35 cellular contexts compared by ENCODE assay signal in genomic region chr9:8726692-8727091, GRCh38.
"Had no signal": no experiment of that assay in that cellular context is flagged by ENCODE, and none has a peak within 500 bp of the region (broad histone marks: within the 10 kb centered on the region; RNA-seq: fewer than 3 reads in every experiment).

No MANE protein-coding gene starts in this region.

- DNase-seq: activated CD4-positive, alpha-beta T cell treated with anti-CD3 and anti-CD28 coated beads for 1 hour; activated CD4-positive, alpha-beta T cell treated with anti-CD3 and anti-CD28 coated beads for 36 hours; activated CD4-positive, alpha-beta T cell treated with anti-CD3 and anti-CD28 coated beads for 48 hours; activated CD4-positive, alpha-beta T cell treated with anti-CD3 and anti-CD28 coated beads, Interleukin-2, amount 10 ng/mL, durations not matched to agents 7 days and 5 days; activated CD4-positive, alpha-beta T cell treated with anti-CD3 and anti-CD28 coated beads, Interleukin-2, amount 50 U/mL, for 48 hours; activated CD4-positive, CD25-positive, alpha-beta regulatory T cell; activated CD8-positive, alpha-beta memory T cell treated with anti-CD3 and anti-CD28 coated beads, Interleukin-2, amount 50 U/mL, for 4 hours; activated CD8-positive, alpha-beta T cell treated with anti-CD3 and anti-CD28 coated beads for 36 hours; activated effector memory CD4-positive, alpha-beta T cell treated with anti-CD3 and anti-CD28 coated beads, Interleukin-2, amount 50 U/mL, for 16 hours; activated gamma-delta T cell treated with Interleukin-2 at 50 U/mL for 16 hours; activated naive CD4-positive, alpha-beta T cell; activated naive CD4-positive, alpha-beta T cell treated with anti-CD3 and anti-CD28 coated beads for 36 hours; activated naive CD4-positive, alpha-beta T cell treated with anti-CD3 and anti-CD28 coated beads, Interleukin-2, amount 50 U/mL, for 16 hours; activated naive CD8-positive, alpha-beta T cell treated with anti-CD3 and anti-CD28 coated beads for 36 hours; activated T-cell treated with anti-CD3 and anti-CD28 coated beads for 4 hours; activated T-cell treated with anti-CD3 and anti-CD28 coated beads, Interleukin-2, amount 50 U/mL, for 1 hour; activated T-cell treated with anti-CD3 and anti-CD28 coated beads, Interleukin-2, amount 50 U/mL, for 4 hours; activated T-cell treated with anti-CD3 and anti-CD28 coated beads, Interleukin-2, amount 50 U/mL, for 72 hours; adrenal gland; amygdala; anterior cingulate cortex; caudate nucleus; cerebellar nuclear complex; T-cell; T-helper 17 cell; T-helper 9 cell had no signal

- H3K27me3 Mint-ChIP-seq: brain; central memory CD8-positive, alpha-beta T cell had no signal

- H3K36me3 ChIP-seq: adrenal gland, ascending aorta, cardiac muscle cell had no signal

- H3K27me3 ChIP-seq: adrenal gland, ascending aorta, cardiac muscle cell had no signal

- H3K4me3 ChIP-seq: adrenal gland, ascending aorta, cardiac muscle cell had no signal

- H3K9me3 Mint-ChIP-seq: activated CD4-positive, alpha-beta T cell treated with anti-CD3 and anti-CD28 coated beads, Interleukin-2, amount 10 ng/mL, durations not matched to agents 7 days and 5 days; activated CD8-positive, alpha-beta T cell treated with anti-CD3 and anti-CD28 coated beads for 36 hours; activated naive CD4-positive, alpha-beta T cell treated with anti-CD3 and anti-CD28 coated beads for 36 hours; activated naive CD8-positive, alpha-beta T cell treated with anti-CD3 and anti-CD28 coated beads for 36 hours; activated T-cell treated with anti-CD3 and anti-CD28 coated beads, Interleukin-2, amount 50 U/mL, for 72 hours; activated T-helper 1 cell treated with anti-CD3 and anti-CD28 coated beads, Interleukin-12 subunit alpha, Interleukin-12 subunit beta, Interleukin-2, Interleukin-4 antibody, amounts not matched to agents 30 ng/mL and 10 ng/mL and 1 ng/mL, durations not matched to agents 14 hours and 24 hours and 36 hours; activated T-helper 17 cell treated with anti-CD3 and anti-CD28 coated beads, Interleukin-2, amount 50 U/mL, for 72 hours; brain; central memory CD8-positive, alpha-beta T cell; T-cell had no signal

- H3K27ac ChIP-seq: adrenal gland, ascending aorta, cardiac muscle cell, VCaP had no signal

- H3K9me3 ChIP-seq: adrenal gland, ascending aorta had no signal

- ATAC-seq: activated CD4-positive, alpha-beta T cell treated with anti-CD3 and anti-CD28 coated beads for 36 hours; activated CD4-positive, CD25-positive, alpha-beta regulatory T cell treated with anti-CD3 and anti-CD28 coated beads, Interleukin-2, amount 50 U/mL, for 24 hours; activated CD8-positive, alpha-beta T cell treated with anti-CD3 and anti-CD28 coated beads for 36 hours; activated naive CD4-positive, alpha-beta T cell treated with anti-CD3 and anti-CD28 coated beads, Interleukin-2, amount 50 U/mL, for 72 hours; activated T-cell treated with anti-CD3 and anti-CD28 coated beads, Interleukin-2, amount 50 U/mL, for 4 hours; activated T-cell treated with anti-CD3 and anti-CD28 coated beads, Interleukin-2, amount 50 U/mL, for 72 hours; activated T-helper 17 cell treated with anti-CD3 and anti-CD28 coated beads, Interleukin-2, amount 50 U/mL, for 72 hours; T-cell; T-helper 17 cell had no signal

- H3K4me1 ChIP-seq: adrenal gland had no signal

- H3K36me3 Mint-ChIP-seq: activated naive CD4-positive, alpha-beta T cell treated with anti-CD3 and anti-CD28 coated beads, Interleukin-2, amount 50 U/mL, for 72 hours; activated naive CD8-positive, alpha-beta T cell treated with anti-CD3 and anti-CD28 coated beads for 36 hours; T-cell had no signal

- H3K4me1 Mint-ChIP-seq: activated CD4-positive, alpha-beta T cell treated with anti-CD3 and anti-CD28 coated beads for 36 hours; activated CD4-positive, alpha-beta T cell treated with anti-CD3 and anti-CD28 coated beads, Interleukin-2, amount 10 ng/mL, durations not matched to agents 7 days and 5 days; activated naive CD8-positive, alpha-beta T cell treated with anti-CD3 and anti-CD28 coated beads for 36 hours; activated T-helper 17 cell treated with anti-CD3 and anti-CD28 coated beads, Interleukin-2, amount 50 U/mL, for 72 hours; central memory CD8-positive, alpha-beta T cell; T-cell; T-helper 17 cell had no signal

- H3K4me3 Mint-ChIP-seq: activated CD4-positive, alpha-beta T cell treated with anti-CD3 and anti-CD28 coated beads for 36 hours; activated CD4-positive, alpha-beta T cell treated with anti-CD3 and anti-CD28 coated beads, Interleukin-2, amount 10 ng/mL, durations not matched to agents 7 days and 5 days; activated CD8-positive, alpha-beta T cell treated with anti-CD3 and anti-CD28 coated beads for 36 hours; activated naive CD4-positive, alpha-beta T cell treated with anti-CD3 and anti-CD28 coated beads for 36 hours; activated naive CD8-positive, alpha-beta T cell treated with anti-CD3 and anti-CD28 coated beads for 36 hours; activated T-cell treated with anti-CD3 and anti-CD28 coated beads, Interleukin-2, amount 50 U/mL, for 4 hours; activated T-cell treated with anti-CD3 and anti-CD28 coated beads, Interleukin-2, amount 50 U/mL, for 72 hours; activated T-helper 1 cell treated with anti-CD3 and anti-CD28 coated beads, Interleukin-12 subunit alpha, Interleukin-12 subunit beta, Interleukin-2, Interleukin-4 antibody, amounts not matched to agents 30 ng/mL and 10 ng/mL and 1 ng/mL, durations not matched to agents 14 hours and 24 hours and 36 hours; activated T-helper 17 cell treated with anti-CD3 and anti-CD28 coated beads, Interleukin-2, amount 50 U/mL, for 72 hours; brain; central memory CD8-positive, alpha-beta T cell; T-cell; T-helper 17 cell had no signal

- H3K27ac Mint-ChIP-seq: activated CD4-positive, alpha-beta T cell treated with anti-CD3 and anti-CD28 coated beads for 36 hours; activated CD4-positive, alpha-beta T cell treated with anti-CD3 and anti-CD28 coated beads, Interleukin-2, amount 10 ng/mL, durations not matched to agents 7 days and 5 days; activated CD8-positive, alpha-beta T cell treated with anti-CD3 and anti-CD28 coated beads for 36 hours; activated naive CD4-positive, alpha-beta T cell treated with anti-CD3 and anti-CD28 coated beads for 36 hours; activated naive CD8-positive, alpha-beta T cell treated with anti-CD3 and anti-CD28 coated beads for 36 hours; activated T-cell treated with anti-CD3 and anti-CD28 coated beads, Interleukin-2, amount 50 U/mL, for 72 hours; activated T-helper 1 cell treated with anti-CD3 and anti-CD28 coated beads, Interleukin-12 subunit alpha, Interleukin-12 subunit beta, Interleukin-2, Interleukin-4 antibody, amounts not matched to agents 30 ng/mL and 10 ng/mL and 1 ng/mL, durations not matched to agents 14 hours and 24 hours and 36 hours; activated T-helper 17 cell treated with anti-CD3 and anti-CD28 coated beads, Interleukin-2, amount 50 U/mL, for 72 hours; T-cell; T-helper 17 cell had no signal
